ENCODE assay signal across 22 cellular contexts in the genomic region with DNA sequence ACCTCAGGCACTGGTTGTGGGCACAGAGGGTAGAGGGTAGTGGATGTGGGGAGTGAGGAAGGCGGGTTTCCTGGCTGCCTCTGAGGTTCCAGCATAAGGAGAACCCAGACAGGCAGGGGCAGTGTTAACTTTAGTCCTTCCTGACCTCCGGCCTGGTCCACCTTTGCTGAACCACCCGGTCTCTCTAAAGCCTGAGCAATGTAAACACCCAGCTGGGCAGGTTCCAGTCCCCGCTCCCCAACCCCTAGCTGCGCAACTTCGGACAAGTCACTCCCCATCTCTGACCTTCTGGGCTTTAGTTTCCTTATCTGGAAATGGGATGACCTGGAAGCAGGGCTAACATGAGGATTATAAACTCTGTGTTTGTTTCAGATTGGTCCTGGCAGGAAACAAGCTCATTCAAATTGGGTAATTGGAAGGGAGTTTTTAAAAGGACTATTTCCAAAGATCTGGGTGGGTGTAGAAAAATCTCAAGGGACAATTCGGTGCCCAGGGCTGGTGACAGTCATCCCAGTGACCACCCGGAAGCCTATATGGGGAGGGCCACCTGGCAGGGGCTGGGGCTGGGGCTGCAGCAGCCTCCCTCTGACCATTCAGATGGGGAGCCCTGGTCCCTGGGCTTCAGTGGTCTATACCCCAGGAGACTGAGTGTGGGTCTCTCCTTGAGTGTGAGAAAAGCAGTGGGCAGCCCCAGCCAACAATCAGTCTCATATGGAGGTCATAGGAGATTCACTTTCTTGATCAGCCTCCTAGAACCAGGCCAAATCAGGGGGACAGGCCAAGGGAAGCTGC.
A peak's percentile ranks its signal among the peaks of the same experiment; 100 is the strongest.
DNase-seq lines count a peak whose midpoint lies in the region; ATAC-seq, FAIRE-seq and TF ChIP-seq lines count a peak whose summit lies in the region.
"Had no signal": no experiment of that assay in that cellular context is flagged by ENCODE, and none has a peak within 500 bp of the region (broad histone marks: within the 10 kb centered on the region; RNA-seq: fewer than 3 reads in every experiment).

No MANE protein-coding gene starts in this region.

- TF ChIP-seq RAD21 in HepG2 (CRISPR knock-in tag; IDR thresholded peaks at IDR 0.05): no peak

- H3K9me3 Mint-ChIP-seq in chondrocyte (ENCODE audit: low read depth): no peaks in the 10 kb centered on the region
- H3K9me3 Mint-ChIP-seq in neural progenitor cell: no peaks in the 10 kb centered on the region
- H3K9me3 Mint-ChIP-seq in glutamatergic neuron (ENCODE audit: unreplicated experiment): no peaks in the 10 kb centered on the region
- H3K9me3 Mint-ChIP-seq: CD4-positive, alpha-beta T cell; HFFc6; IgD-negative memory B cell had no signal

- whole genome bisulfite sequencing in HepG2 (ENCODE audit: low lambda C conversion rate): 8% methylated on average over 8 of the region's 8 CpGs

- intact Hi-C loops in HepG2 (cut with micrococcal nuclease; ENCODE audit: unreplicated experiment): no loop called here

- H3K4me1 ChIP-seq in HepG2 (ENCODE audit: insufficient read depth, low read length) (peaks cover 70% of the 10 kb centered on the region), neural progenitor cell (peaks cover 3% of the 10 kb centered on the region)
- H3K4me1 ChIP-seq: A549, Caco-2 had no signal

- no TSS peak for BruUV-seq in HepG2 (replicated peaks; lab: Mats Ljungman, UMichigan)

- no peak overlapping the region for H3K27ac Mint-ChIP-seq in chondrocyte (ENCODE audit: unreplicated experiment)
- peak overlapping the region; percentile 83 for H3K27ac Mint-ChIP-seq in neural progenitor cell
- H3K27ac Mint-ChIP-seq in glutamatergic neuron (ENCODE audit: unreplicated experiment): no peak overlapping the region
- H3K27ac Mint-ChIP-seq: CD4-positive, alpha-beta T cell; HFFc6; IgD-negative memory B cell had no signal

- H3K36me3 ChIP-seq in HepG2 (replicated peaks in 1 of 2; ENCODE audit: control insufficient read depth in 1 of 2, insufficient read depth in 2 of 2, low read length in 2 of 2) (no peaks in the 10 kb centered on the region), neural progenitor cell (no peaks in the 10 kb centered on the region)

- POLR2A ChIA-PET in HepG2 (lab: Yijun Ruan, JAX): no interaction called here

- H3K27me3 Mint-ChIP-seq in chondrocyte (ENCODE audit: low read depth): peaks cover 31% of the 10 kb centered on the region
- H3K27me3 Mint-ChIP-seq in neural progenitor cell (ENCODE audit: insufficient read depth, low read depth): peaks cover 10% of the 10 kb centered on the region
- H3K27me3 Mint-ChIP-seq in glutamatergic neuron (ENCODE audit: unreplicated experiment): no peaks in the 10 kb centered on the region
- H3K27me3 Mint-ChIP-seq: CD4-positive, alpha-beta T cell; IgD-negative memory B cell had no signal

- no peak overlapping the region for H3K4me3 Mint-ChIP-seq in chondrocyte (ENCODE audit: unreplicated experiment)
- H3K4me3 Mint-ChIP-seq in neural progenitor cell: no peak overlapping the region
- H3K4me3 Mint-ChIP-seq in glutamatergic neuron (ENCODE audit: unreplicated experiment): no peak overlapping the region
- H3K4me3 Mint-ChIP-seq: CD4-positive, alpha-beta T cell; HFFc6; IgD-negative memory B cell had no signal

- H3K4me2 ChIP-seq in HepG2 (ENCODE audit: low read depth, low read length): peak overlapping the region; percentile 37
- H3K4me2 ChIP-seq in neural progenitor cell: no peak overlapping the region
- H3K4me2 ChIP-seq: A549 had no signal

- H3K27me3 ChIP-seq in HepG2 (ENCODE audit: control insufficient read depth in 1 of 2, insufficient read depth in 2 of 2, low read length in 2 of 2) (peaks cover 2 to 16% of the 10 kb centered on the region in 2 experiments; a peak in 2 of 5 replicates), neural progenitor cell (no peaks in the 10 kb centered on the region)

- FAIRE-seq in HepG2 (lab: Jason Lieb, UNC): peak; percentile 70
- FAIRE-seq: A549, D721Med, G401.6, GM12891 had no signal

- no peak overlapping the region for H2AFZ ChIP-seq in HepG2 (ENCODE audit: low read length)
- H2AFZ ChIP-seq in neural progenitor cell (replicated peaks): no peak overlapping the region

- no peaks in the 10 kb centered on the region for H3F3A ChIP-seq in neural progenitor cell (ENCODE audit: low read depth)

- peak; percentile 26 for ATAC-seq in HepG2
- no peak for ATAC-seq in GM21786 (IDR thresholded peaks at IDR 0.05; ENCODE audit: unreplicated experiment)
- no peak for ATAC-seq in HG03442 (IDR thresholded peaks at IDR 0.05; ENCODE audit: unreplicated experiment)
- ATAC-seq: A549, HCT116 had no signal

- H4K20me1 ChIP-seq in HepG2 (ENCODE audit: insufficient read depth, low read length) (no peaks in the 10 kb centered on the region), neural progenitor cell (ENCODE audit: low read depth) (no peaks in the 10 kb centered on the region)

- in situ Hi-C loops in HepG2 (cut with HindIII; ENCODE audit: extremely low pct_ligation_motif_present, low pct_unique_long_range_greater_than_20kb): no loop called here

- DNase-seq in activated effector memory CD4-positive, alpha-beta T cell treated with anti-CD3 and anti-CD28 coated beads, Interleukin-2, amount 50 U/mL, for 16 hours: peak; percentile 42
- no peak for DNase-seq in activated effector memory CD4-positive, alpha-beta T cell treated with Interleukin-2 at 50 U/mL for 16 hours
- DNase-seq in chondrocyte (ENCODE audit: low spot score): peak; percentile 71
- DNase-seq in HepG2 (ENCODE audit: low spot score): peak; percentile 30
- DNase-seq in neural progenitor cell (ENCODE audit: low spot score): no peak
- no peak for DNase-seq in glutamatergic neuron
- DNase-seq: AML-193; Caco-2; CD4-positive, alpha-beta T cell; GOT3; H7; HFFc6 had no signal

- CTCF ChIA-PET in HepG2 (lab: Yijun Ruan, JAX; ENCODE audit: low intra/inter-chr PET ratio, low total read pairs): no interaction called here

- H3K4me1 Mint-ChIP-seq in chondrocyte (ENCODE audit: low read depth) (no peaks in the 10 kb centered on the region), neural progenitor cell (peaks cover 27% of the 10 kb centered on the region), glutamatergic neuron (ENCODE audit: low read depth, unreplicated experiment) (peaks cover 21% of the 10 kb centered on the region)

- H3K79me2 ChIP-seq in HepG2 (ENCODE audit: insufficient read depth, low read length): no peaks in the 10 kb centered on the region
- H3K79me2 ChIP-seq in neural progenitor cell (ENCODE audit: low read depth): no peaks in the 10 kb centered on the region

- H3K4me3 ChIP-seq in HepG2 (replicated peaks in 1 of 3; ENCODE audit: insufficient read depth in 1 of 3, low read depth in 2 of 3, low read length in 3 of 3): 0 out of 6 replicates have a peak overlapping the region, but pooled peaks of 1 of the 3 experiments have one; percentile 2
- no peak overlapping the region for H3K4me3 ChIP-seq in neural progenitor cell
- H3K4me3 ChIP-seq: A549 had no signal

- H3K9me3 ChIP-seq in HepG2 (ENCODE audit: low read length) (no peaks in the 10 kb centered on the region), neural progenitor cell (ENCODE audit: low read depth) (no peaks in the 10 kb centered on the region)
- H3K9me3 ChIP-seq: A549, Caco-2 had no signal

- TF ChIP-seq EP300 in HepG2 (IDR thresholded peaks at IDR 0.05; ENCODE audit: low read depth in 2 of 2, low read length in 2 of 2) (peak in 1 of 2 experiments; percentile 31; a peak in 1 of 4 replicates), HepG2 (CRISPR knock-in tag; IDR thresholded peaks at IDR 0.05; ENCODE audit: borderline replicate concordance) (no peak)

- TF ChIP-seq POLR2A in HepG2 (IDR thresholded peaks at IDR 0.05; ENCODE audit: insufficient read depth in 1 of 2, low read depth in 2 of 2, low read length in 2 of 2): no peak

- no peak overlapping the region for H3K27ac ChIP-seq in HepG2 (ENCODE audit: extremely low read length, insufficient read depth, low read length)
- H3K27ac ChIP-seq in neural progenitor cell: no peak overlapping the region
- H3K27ac ChIP-seq: 22Rv1, A549, C4-2B had no signal

- H3K36me3 Mint-ChIP-seq in chondrocyte (ENCODE audit: low read depth): peaks cover 1% of the 10 kb centered on the region
- no peaks in the 10 kb centered on the region for H3K36me3 Mint-ChIP-seq in neural progenitor cell
- H3K36me3 Mint-ChIP-seq in glutamatergic neuron (ENCODE audit: unreplicated experiment): peaks cover 5% of the 10 kb centered on the region
- H3K36me3 Mint-ChIP-seq: IgD-negative memory B cell had no signal

- TF ChIP-seq CTCF in chondrocyte (IDR thresholded peaks at IDR 0.05) (no peak), HepG2 (CRISPR knock-in tag; IDR thresholded peaks at IDR 0.05) (no peak), neural progenitor cell (IDR thresholded peaks at IDR 0.05) (no peak), glutamatergic neuron (IDR thresholded peaks at IDR 0.05; ENCODE audit: partially characterized antibody, unreplicated experiment) (no peak)

- H3K9ac ChIP-seq in HepG2 (ENCODE audit: insufficient read depth, low read depth, low read length): no peak overlapping the region
- H3K9ac ChIP-seq in neural progenitor cell: no peak overlapping the region

TF ChIP-seq in HepG2, 621 proteins besides CTCF, POLR2A, EP300 and RAD21 (continues in another document):
- no peak for TF ChIP-seq ZNF383 (CRISPR knock-in tag; IDR thresholded peaks at IDR 0.05; ENCODE audit: borderline replicate concordance)
- no peak for TF ChIP-seq ZNF260 (CRISPR knock-in tag; IDR thresholded peaks at IDR 0.05; ENCODE audit: borderline replicate concordance, low read depth)

Comparison
In these comparisons a context has a peak if more than half of its experiments do, and no peak if none do; other contexts are left out.
1. DNase-seq: peak in activated effector memory CD4-positive, alpha-beta T cell treated with anti-CD3 and anti-CD28 coated beads, Interleukin-2, amount 50 U/mL, for 16 hours (single experiment), chondrocyte (single experiment) and HepG2 (single experiment); none in activated effector memory CD4-positive, alpha-beta T cell treated with Interleukin-2 at 50 U/mL for 16 hours (single experiment), neural progenitor cell (single experiment) and glutamatergic neuron (single experiment).